25 cellular contexts compared by ENCODE assay signal in the genomic region with DNA sequence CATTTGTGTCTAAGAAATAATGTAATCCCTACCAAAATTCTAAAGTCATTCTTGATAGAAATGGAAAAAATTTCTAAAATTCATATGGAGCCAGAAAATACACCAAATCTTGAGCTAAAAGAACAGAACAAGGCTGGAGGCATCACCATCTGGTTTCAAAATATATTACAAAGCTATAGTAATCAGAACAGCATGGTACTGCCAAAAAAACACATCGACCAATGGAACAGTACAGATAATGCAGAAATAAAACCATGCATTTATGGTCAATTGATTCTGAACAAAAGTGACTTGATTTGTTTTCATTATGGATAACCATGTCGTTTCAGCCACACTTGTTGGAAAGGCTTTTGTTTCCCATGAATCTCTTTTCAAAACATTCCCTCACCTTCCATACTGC. TPM values are rescaled to one million over a fixed set of nuclear protein-coding genes. Genes with fewer than 3 reads are reported as not detected.
DNase-seq lines count a peak whose midpoint lies in the region; ATAC-seq and TF ChIP-seq lines count a peak whose summit lies in the region.
"Had no signal": no experiment of that assay in that cellular context is flagged by ENCODE, and none has a peak within 500 bp of the region (broad histone marks: within the 10 kb centered on the region; RNA-seq: fewer than 3 reads in every experiment).

No MANE protein-coding gene starts in this region.

- no peaks in the 10 kb centered on the region for H3K36me3 ChIP-seq in DOHH2 (ENCODE audit: control insufficient read depth, low read length)
- peaks cover 3% of the 10 kb centered on the region for H3K36me3 ChIP-seq in SU-DHL-6 (ENCODE audit: low read length)
- no peaks in the 10 kb centered on the region for H3K36me3 ChIP-seq in spleen
- H3K36me3 ChIP-seq in suprapubic skin = no peaks in the 10 kb centered on the region
- H3K36me3 ChIP-seq: BLaER1 treated with 17β-estradiol and CSF1 and Interleukin-3, amounts not matched to agents 10 nM and 100 nM; SJSA1 had no signal

- H3K27ac ChIP-seq in DOHH2 (ENCODE audit: low read depth, low read length) (no peak overlapping the region), SU-DHL-6 (ENCODE audit: low read depth, low read length) (peak overlapping the region; percentile 71), spleen (peak overlapping the region in 5 of 8 donors; percentile 0 to 62 (median 53)), suprapubic skin (no peak overlapping the region)
- H3K27ac ChIP-seq: BLaER1 treated with 17β-estradiol and CSF1 and Interleukin-3, amounts not matched to agents 10 nM and 100 nM; PC-9; SJSA1 had no signal

- H4K20me1 ChIP-seq in DOHH2 (ENCODE audit: control insufficient read depth, insufficient read depth, low read depth, low read length) (no peaks in the 10 kb centered on the region), SU-DHL-6 (ENCODE audit: low read depth, low read length) (no peaks in the 10 kb centered on the region)
- H4K20me1 ChIP-seq: BLaER1 treated with 17β-estradiol and CSF1 and Interleukin-3, amounts not matched to agents 10 nM and 100 nM had no signal

- H3K27me3 ChIP-seq in DOHH2 (ENCODE audit: control insufficient read depth, low read length) (no peaks in the 10 kb centered on the region), SU-DHL-6 (ENCODE audit: low read length) (no peaks in the 10 kb centered on the region), spleen (replicated peaks in 1 of 7) (no peaks in the 10 kb centered on the region), suprapubic skin (no peaks in the 10 kb centered on the region)
- H3K27me3 ChIP-seq: SJSA1 had no signal

- peaks cover 62% of the 10 kb centered on the region for H3K4me1 ChIP-seq in DOHH2 (ENCODE audit: control insufficient read depth, low read length)
- peaks cover 0 to 22% (median 1%) of the 10 kb centered on the region in 6 donors for H3K4me1 ChIP-seq in spleen
- H3K4me1 ChIP-seq in suprapubic skin = no peaks in the 10 kb centered on the region
- H3K4me1 ChIP-seq: SJSA1 had no signal

- TF ChIP-seq POLR2A in spleen (IDR thresholded peaks at IDR 0.05) (no peak), suprapubic skin (IDR thresholded peaks at IDR 0.05) (no peak)

- DNase-seq in spleen (no peak), suprapubic skin (ENCODE audit: low spot score in 2 of 2) (no peak), NCI-H1436 (lab: John Stamatoyannopoulos, UW) (no peak)
- DNase-seq: CD4-positive, alpha-beta T cell; KBM-7; MM.1S; NCI-H1694; NCI-H2081; NCI-H2227 treated with DMSO at 0.1 percent for 48 hours; NCI-H69; PC-9; T-cell had no signal

- H3K9me2 ChIP-seq in DOHH2 (replicated peaks; ENCODE audit: control insufficient read depth, low read length) = no peaks in the 10 kb centered on the region
- H3K9me2 ChIP-seq in SU-DHL-6 (replicated peaks; ENCODE audit: insufficient read depth, low read length) = no peaks in the 10 kb centered on the region

- no peak overlapping the region for H2AFZ ChIP-seq in SU-DHL-6 (ENCODE audit: low read depth, low read length, severe bottlenecking)
- H2AFZ ChIP-seq: PC-9 had no signal

- no peak overlapping the region for H3K4me3 ChIP-seq in DOHH2 (ENCODE audit: low read length)
- no peak overlapping the region for H3K4me3 ChIP-seq in SU-DHL-6 (ENCODE audit: insufficient read depth, low read length, poor library complexity, severe bottlenecking)
- no peak overlapping the region for H3K4me3 ChIP-seq in spleen
- no peak overlapping the region for H3K4me3 ChIP-seq in suprapubic skin
- H3K4me3 ChIP-seq: BLaER1 treated with 17β-estradiol and CSF1 and Interleukin-3, amounts not matched to agents 10 nM and 100 nM; PC-9; SJSA1 had no signal

- peaks cover 4% of the 10 kb centered on the region; the same call in 1 of the 2 replicates for H3K79me2 ChIP-seq in DOHH2 (ENCODE audit: control insufficient read depth, low read length)
- no peaks in the 10 kb centered on the region for H3K79me2 ChIP-seq in SU-DHL-6 (ENCODE audit: insufficient read depth, low read length)

- WGBS in spleen, 5 donors = 71 to 85% (median 77%) methylated on average over 2 of the region's 2 CpGs
- WGBS in suprapubic skin = 97% methylated on average over 2 of the region's 2 CpGs

- peak; percentile 5 for ATAC-seq in HG02642 (IDR thresholded peaks at IDR 0.05; ENCODE audit: poor library complexity, unreplicated experiment)
- ATAC-seq in GM19035 (IDR thresholded peaks at IDR 0.05; ENCODE audit: unreplicated experiment) = no peak
- ATAC-seq: HepG2, Right ventricle myocardium inferior, T-cell had no signal

- no peak for TF ChIP-seq EP300 in suprapubic skin (IDR thresholded peaks at IDR 0.05)

- intact Hi-C loops in spleen (cut with DNase I; ENCODE audit: low total_unique reads) = no loop called here

- H3K9me3 ChIP-seq in DOHH2 (ENCODE audit: control insufficient read depth, insufficient read depth, low read length) = peaks cover 9% of the 10 kb centered on the region
- peaks cover 8% of the 10 kb centered on the region; the same call in 1 of the 2 replicates for H3K9me3 ChIP-seq in SU-DHL-6 (ENCODE audit: insufficient read depth, low read length)
- H3K9me3 ChIP-seq in spleen = peaks cover 0 to 21% (median 12%) of the 10 kb centered on the region in 8 donors
- peaks cover 4% of the 10 kb centered on the region for H3K9me3 ChIP-seq in suprapubic skin
- H3K9me3 ChIP-seq: SJSA1 had no signal

- H3K9ac ChIP-seq in SU-DHL-6 (ENCODE audit: low read length) = no peak overlapping the region
- H3K9ac ChIP-seq: BLaER1 treated with 17β-estradiol and CSF1 and Interleukin-3, amounts not matched to agents 10 nM and 100 nM had no signal

- H3F3A ChIP-seq in DOHH2 (ENCODE audit: control insufficient read depth, insufficient read depth) (peaks cover 17% of the 10 kb centered on the region), SU-DHL-6 (ENCODE audit: insufficient read depth) (peaks cover 48% of the 10 kb centered on the region)

- 0 out of 2 replicates have a peak overlapping the region, but pooled peaks have one; percentile 15 for H3K4me2 ChIP-seq in DOHH2 (ENCODE audit: low read length)
- peak overlapping the region; percentile 30 for H3K4me2 ChIP-seq in SU-DHL-6 (ENCODE audit: low read depth, low read length, poor library complexity, severe bottlenecking)
- H3K4me2 ChIP-seq: BLaER1 treated with 17β-estradiol and CSF1 and Interleukin-3, amounts not matched to agents 10 nM and 100 nM; PC-9 had no signal

- no peak for TF ChIP-seq CTCF in DOHH2 (IDR thresholded peaks at IDR 0.05; ENCODE audit: low read depth, low read length, poor library complexity, severe bottlenecking)
- no peak for TF ChIP-seq CTCF in SU-DHL-6 (IDR thresholded peaks at IDR 0.05; ENCODE audit: insufficient read depth, low read length, poor library complexity, severe bottlenecking)
- no peak for TF ChIP-seq CTCF in spleen (IDR thresholded peaks at IDR 0.05 in 8 of 11, conservative IDR thresholded peaks at IDR 0.05 in 3 of 11)
- TF ChIP-seq CTCF in suprapubic skin (IDR thresholded peaks at IDR 0.05) = no peak

RNA-seq across cellular contexts. Expression of gene WDFY4, which starts 7.0 kb away (rescaled TPM):
- 100 to 1,000 TPM in 3 of 7 donors, 10 to 100 TPM in 4; 72.1 to 120 (median 96.8) TPM for total RNA-seq in spleen
- polyA plus RNA-seq in spleen = 10 to 100 TPM; 31.7 to 49.7 (median 39.0) TPM
- 1 to 10 TPM in 2 of 4 donors, under 1 TPM in 2; 0.57 to 2.9 (median 1.0) TPM for total RNA-seq in suprapubic skin
- total RNA-seq: A172, Daoy, G401, HepG2, NCI-H460, PC-9, RPMI7951 had no signal
- polyA plus RNA-seq: HepG2 had no signal

Comparison
In these comparisons a context has a peak if more than half of its experiments do, and no peak if none do; other contexts are left out.
1. H3K27ac ChIP-seq: peak in SU-DHL-6 (single experiment) and spleen (5 of 8); none in DOHH2 (single experiment) and suprapubic skin (single experiment).
2. RNA of gene WDFY4, which starts 7.0 kb away (total RNA-seq): 72.1 to 120 TPM in spleen; 0.57 to 2.9 TPM in suprapubic skin; every median in the first group is over 10 times any median in the second.